9 cellular contexts compared by ENCODE assay signal in genomic region chr3:124768812-124769211, GRCh38. TPM values are rescaled to one million over a fixed set of nuclear protein-coding genes. Genes with fewer than 3 reads are reported as not detected.
DNase-seq lines count a peak whose midpoint lies in the region; ATAC-seq, FAIRE-seq and TF ChIP-seq lines count a peak whose summit lies in the region.
"Had no signal": no experiment of that assay in that cellular context is flagged by ENCODE, and none has a peak within 500 bp of the region (broad histone marks: within the 10 kb centered on the region; RNA-seq: fewer than 3 reads in every experiment).

No MANE protein-coding gene starts in this region.

- no peak overlapping the region for H3K56ac ChIP-seq in mesendoderm (ENCODE audit: low read length)

- DNase-seq in DMS 273 (lab: John Stamatoyannopoulos, UW; ENCODE audit: unreplicated experiment) (peak; percentile 83), DMS 273 treated with DMSO at 0.1 percent for 48 hours (lab: John Stamatoyannopoulos, UW) (no peak), H54 (ENCODE audit: insufficient read length, low spot score) (peak; percentile 63), SK-MEL-5 (ENCODE audit: low read depth, low spot score) (peak; percentile 49), mesendoderm (peak; percentile 60), AG08396 (ENCODE audit: low spot score) (no peak), glomerular visceral epithelial cell (ENCODE audit: extremely low spot score) (no peak)

- H3K23ac ChIP-seq in mesendoderm (ENCODE audit: low read length), result no peak overlapping the region

- no peak overlapping the region for H3K4me3 ChIP-seq in mesendoderm (ENCODE audit: low read length)

- no peak overlapping the region for H4K8ac ChIP-seq in mesendoderm (ENCODE audit: low read depth, low read length)

- H3K27me3 ChIP-seq in mesendoderm (ENCODE audit: insufficient read depth, low read length, poor library complexity), result no peaks in the 10 kb centered on the region

- no peak overlapping the region for H3K27ac ChIP-seq in mesendoderm (ENCODE audit: low read depth, low read length)

- WGBS in mesendoderm (ENCODE audit: extremely low coverage, insufficient coverage, low lambda C conversion rate), result no CpG with 5 or more reads among the region's 7 CpGs

- no peak overlapping the region for H2BK15ac ChIP-seq in mesendoderm (replicated peaks; ENCODE audit: low read depth)

- no peak overlapping the region for H2BK5ac ChIP-seq in mesendoderm (ENCODE audit: low read length)

- H2BK120ac ChIP-seq in mesendoderm (ENCODE audit: low read depth, low read length), result no peak overlapping the region

- no peak for FAIRE-seq in H54 (lab: Jason Lieb, UNC)
- FAIRE-seq: A204.1 had no signal

- H3K36me3 ChIP-seq in mesendoderm (ENCODE audit: control insufficient read depth, insufficient read depth, low read length), result peaks cover 49% of the 10 kb centered on the region

- H3K4me1 ChIP-seq in mesendoderm (ENCODE audit: control insufficient read depth, low read depth, low read length), result no peaks in the 10 kb centered on the region

- ATAC-seq in GM21786 (IDR thresholded peaks at IDR 0.05; ENCODE audit: unreplicated experiment), result no peak

- no peak overlapping the region for H3K18ac ChIP-seq in mesendoderm (ENCODE audit: low read length)

- no peak overlapping the region for H3K4ac ChIP-seq in mesendoderm (ENCODE audit: low read depth, low read length)

- H3K9ac ChIP-seq in mesendoderm (ENCODE audit: low read length), result no peak overlapping the region

- H3K4me2 ChIP-seq in mesendoderm (ENCODE audit: low read length), result no peak overlapping the region

- in situ Hi-C loops in SK-MEL-5 (cut with HindIII; ENCODE audit: low pct_unique_long_range_greater_than_20kb, low sequenced_read_pairs), result no loop called here

- H3K79me2 ChIP-seq in mesendoderm (ENCODE audit: control insufficient read depth, insufficient read depth, low read length), result no peaks in the 10 kb centered on the region

- peaks cover 14% of the 10 kb centered on the region for H3K79me1 ChIP-seq in mesendoderm (ENCODE audit: low read length)

- no peak overlapping the region for H2AK5ac ChIP-seq in mesendoderm (ENCODE audit: low read length)

- H4K5ac ChIP-seq in mesendoderm (ENCODE audit: low read length), result no peak overlapping the region

- no peak for TF ChIP-seq POLR2A in H54 (IDR thresholded peaks at IDR 0.05; ENCODE audit: low read depth, low read length)

RNA-seq across cellular contexts. Expression of gene UMPS, which starts 38.6 kb away (rescaled TPM):
- total RNA-seq in SK-MEL-5 (2014; rRNA removed; shearing (Covaris generic)), result 34.9 and 37.3 TPM in 2 replicates
- polyA plus RNA-seq in SK-MEL-5 (2015; cell fraction: cytosol; rRNA removed), result 26.2 and 30.0 TPM in 2 replicates
- polyA plus RNA-seq in SK-MEL-5 (2015; cell fraction: nucleus; rRNA removed), result 19.0 and 31.4 TPM in 2 replicates
- polyA plus RNA-seq in mesendoderm (2013, experiment 1 of 2), result 45.8 TPM
- polyA plus RNA-seq in mesendoderm (2013, experiment 2 of 2), result 45.3 TPM

Comparison
In these comparisons a context has a peak if more than half of its experiments do, and no peak if none do; other contexts are left out.
1. DNase-seq: peak in DMS 273 (single experiment), H54 (single experiment), SK-MEL-5 (single experiment) and mesendoderm (single experiment); none in DMS 273 treated with DMSO at 0.1 percent for 48 hours (single experiment), AG08396 (single experiment) and glomerular visceral epithelial cell (single experiment).